16 cellular contexts compared by ENCODE assay signal in the genomic region with DNA sequence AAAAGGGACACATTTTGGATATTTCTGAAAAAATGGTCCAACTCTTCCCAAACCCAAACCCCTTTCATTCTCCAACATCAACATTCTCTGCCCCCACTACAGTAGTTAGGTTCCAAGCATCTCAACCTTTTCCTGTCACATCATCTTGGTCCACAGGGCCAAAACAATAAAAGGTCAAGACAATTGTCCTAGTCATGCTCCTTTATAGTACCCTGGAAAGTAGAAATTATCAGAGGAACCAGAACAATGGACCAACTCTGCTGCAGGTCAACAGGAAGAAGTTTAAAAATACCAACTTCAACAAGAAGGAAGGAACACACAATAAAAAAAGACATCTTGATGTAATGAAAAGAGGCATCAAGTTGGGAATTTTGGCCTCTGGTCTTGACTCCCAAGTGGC.
"Had no signal": no experiment of that assay in that cellular context is flagged by ENCODE, and none has a peak within 500 bp of the region (broad histone marks: within the 10 kb centered on the region; RNA-seq: fewer than 3 reads in every experiment).

No MANE protein-coding gene starts in this region.

- DNase-seq: cerebellar nuclear complex; colonic mucosa; effector CD4-positive, alpha-beta T cell; endodermal cell; immature natural killer cell; naive thymus-derived CD4-positive, alpha-beta T cell; nephron progenitor cell; small intestine; stimulated activated CD4-positive, alpha-beta T cell treated with anti-CD3 and anti-CD28 coated beads, Interleukin-12 subunit alpha, Interleukin-12 subunit beta, amount 100 ng/mL, for 4 hours; stimulated activated naive CD4-positive, alpha-beta T cell treated with Interleukin-2 at 50 U/mL for 16 hours; thyroid gland; uterus had no signal

- FAIRE-seq: frontal cortex, keratinocyte, small intestine had no signal

- H3K27ac Mint-ChIP-seq: endodermal cell, nephron progenitor cell, type B pancreatic cell had no signal

- H3K27me3 Mint-ChIP-seq: naive thymus-derived CD4-positive, alpha-beta T cell; type B pancreatic cell had no signal

- H3K4me3 Mint-ChIP-seq: endodermal cell, immature natural killer cell, nephron progenitor cell, type B pancreatic cell had no signal

- H3K4me3 ChIP-seq: colonic mucosa, suprapubic skin, thyroid gland, uterus had no signal

- H3K27me3 ChIP-seq: colonic mucosa, suprapubic skin, thyroid gland, uterus had no signal

- H3K9me3 Mint-ChIP-seq: endodermal cell, type B pancreatic cell had no signal

- ATAC-seq: naive thymus-derived CD4-positive, alpha-beta T cell had no signal

- H3K36me3 ChIP-seq: colonic mucosa, uterus had no signal

- H3K27ac ChIP-seq: colonic mucosa, suprapubic skin, thyroid gland, uterus had no signal

- H3K4me1 ChIP-seq: colonic mucosa, uterus had no signal

- H3K9me3 ChIP-seq: colonic mucosa, suprapubic skin, thyroid gland, uterus had no signal
